Comparison of ENCODE assay signal across 8 cellular contexts in the genomic region with DNA sequence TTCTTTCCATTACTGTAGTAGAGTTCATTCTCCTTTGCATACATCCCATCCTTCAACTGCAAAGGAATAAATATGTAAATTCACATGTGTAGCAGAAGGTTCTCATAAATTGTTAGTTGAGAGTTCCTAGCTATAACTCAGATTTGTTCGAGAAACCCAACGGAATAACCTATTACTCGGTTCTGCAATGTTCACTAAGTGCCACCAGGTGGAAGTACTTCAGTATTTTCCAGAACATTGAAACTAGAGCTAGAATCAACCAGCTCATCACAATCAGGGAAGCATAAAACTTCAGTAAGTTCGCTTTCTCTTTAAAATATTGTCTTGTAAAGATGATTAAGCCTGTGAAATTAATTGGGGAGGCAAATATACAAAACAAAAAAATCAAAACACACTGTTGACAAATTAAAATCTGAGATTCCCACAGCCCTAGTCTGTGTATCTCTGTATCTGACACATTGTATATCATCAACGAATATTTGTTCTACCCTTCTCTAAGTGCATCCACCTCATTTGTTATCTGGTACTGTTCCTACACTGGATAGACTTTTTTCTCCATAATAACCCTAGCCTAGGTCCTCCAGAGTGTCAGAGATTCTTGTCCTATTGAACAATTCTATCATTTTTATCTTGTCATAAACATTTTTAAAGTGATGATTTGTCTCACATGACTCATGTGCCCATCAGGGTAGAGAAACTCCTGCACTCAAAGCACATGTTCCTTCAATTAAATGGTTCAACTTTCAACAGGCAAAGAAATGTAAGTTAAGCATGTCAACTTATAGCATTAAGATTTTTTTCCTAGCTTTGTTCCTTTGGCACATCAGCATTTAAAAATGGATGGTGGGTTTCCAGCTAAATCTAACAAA. TPM values are rescaled to one million over a fixed set of nuclear protein-coding genes. Genes with fewer than 3 reads are reported as not detected.
DNase-seq lines count a peak whose midpoint lies in the region; ATAC-seq and TF ChIP-seq lines count a peak whose summit lies in the region.

No MANE protein-coding gene starts in this region.

- H4K20me1 ChIP-seq in OCI-LY1 (ENCODE audit: insufficient read depth, low read length): no peaks in the 10 kb centered on the region

- no peaks in the 10 kb centered on the region for H3K9me2 ChIP-seq in OCI-LY1 (ENCODE audit: low read depth, low read length)

- no peak overlapping the region for H3K27ac ChIP-seq in OCI-LY1 (ENCODE audit: low read depth, low read length, poor library complexity, severe bottlenecking)

- H3K4me3 Mint-ChIP-seq in naive B cell: no peak overlapping the region

- no peaks in the 10 kb centered on the region for H3K4me1 ChIP-seq in OCI-LY1 (ENCODE audit: insufficient read depth, low read length, severe bottlenecking)

- peaks cover 0 to 1% (median 0%) of the 10 kb centered on the region in 7 donors for H3K9me3 Mint-ChIP-seq in naive B cell

- no peaks in the 10 kb centered on the region for H3K79me2 ChIP-seq in OCI-LY1 (ENCODE audit: insufficient read depth, low read length)

- no peak overlapping the region for H3K9ac ChIP-seq in OCI-LY1 (ENCODE audit: low read length)

- H3K4me3 ChIP-seq in OCI-LY1 (ENCODE audit: low read depth, low read length, poor library complexity, severe bottlenecking) (no peak overlapping the region), epithelial cell of esophagus (ENCODE audit: low read length) (no peak overlapping the region)

- no peaks in the 10 kb centered on the region for H3K27me3 ChIP-seq in OCI-LY1 (ENCODE audit: insufficient read depth, low read length)

- TF ChIP-seq CTCF in AG09319 (IDR thresholded peaks at IDR 0.05; ENCODE audit: low read depth, low read length) (peak; percentile 66), GM13977 (IDR thresholded peaks at IDR 0.05; ENCODE audit: extremely low read depth, insufficient read depth, missing control alignments) (peak; percentile 50), OCI-LY1 (IDR thresholded peaks at IDR 0.05; ENCODE audit: low read length) (peak; percentile 64), epithelial cell of esophagus (IDR thresholded peaks at IDR 0.05; ENCODE audit: insufficient read depth, low read depth, low read length, missing control alignments) (peak; percentile 66)

- no peak overlapping the region for H3K4me2 ChIP-seq in OCI-LY1 (ENCODE audit: low read length)

- no peaks in the 10 kb centered on the region for H3K36me3 Mint-ChIP-seq in naive B cell

- DNase-seq in AG09319 (ENCODE audit: extremely low read depth, low read depth) (peak; percentile 18), GM13977 (ENCODE audit: low spot score) (peak; percentile 17), epithelial cell of esophagus (ENCODE audit: low read depth) (peak; percentile 57), naive B cell (peak; percentile 7)
- no peak for DNase-seq in stimulated activated CD8-positive, alpha-beta memory T cell treated with anti-CD3 and anti-CD28 coated beads, Interleukin-4, amount 100 ng/mL, for 48 hours

- H3K27me3 Mint-ChIP-seq in naive B cell: peaks cover 11 to 18% (median 15%) of the 10 kb centered on the region in 3 donors

- no peaks in the 10 kb centered on the region for H3K9me3 ChIP-seq in OCI-LY1 (ENCODE audit: low read length)

- in situ Hi-C loops in GM13977 (cut with MboI; ENCODE audit: low pct_unique_long_range_greater_than_20kb, low sequenced_read_pairs, unreplicated experiment): no loop called here

- peak; percentile 73 for ATAC-seq in HG03175 (IDR thresholded peaks at IDR 0.05; ENCODE audit: unreplicated experiment)
- ATAC-seq in naive B cell (ENCODE audit: low read depth in 2 of 2): peak in 1 of 2 donors; percentile 41
- no peak for ATAC-seq in GM21390 (IDR thresholded peaks at IDR 0.05; ENCODE audit: unreplicated experiment)

- H3F3A ChIP-seq in OCI-LY1 (ENCODE audit: insufficient read depth, low read length): no peaks in the 10 kb centered on the region

- H3K27ac Mint-ChIP-seq in naive B cell: no peak overlapping the region

- no peaks in the 10 kb centered on the region for H3K36me3 ChIP-seq in OCI-LY1 (ENCODE audit: insufficient read depth, low read length)

- no peak overlapping the region for H2AFZ ChIP-seq in OCI-LY1 (ENCODE audit: low read length)

- no peaks in the 10 kb centered on the region for H3K4me1 Mint-ChIP-seq in naive B cell

RNA-seq across cellular contexts. Expression of a gene that starts 31.9 kb away (rescaled TPM):
- not detected for polyA plus RNA-seq in naive B cell (ENCODE audit: low read depth in 6 of 6)
